In the genomic region with DNA sequence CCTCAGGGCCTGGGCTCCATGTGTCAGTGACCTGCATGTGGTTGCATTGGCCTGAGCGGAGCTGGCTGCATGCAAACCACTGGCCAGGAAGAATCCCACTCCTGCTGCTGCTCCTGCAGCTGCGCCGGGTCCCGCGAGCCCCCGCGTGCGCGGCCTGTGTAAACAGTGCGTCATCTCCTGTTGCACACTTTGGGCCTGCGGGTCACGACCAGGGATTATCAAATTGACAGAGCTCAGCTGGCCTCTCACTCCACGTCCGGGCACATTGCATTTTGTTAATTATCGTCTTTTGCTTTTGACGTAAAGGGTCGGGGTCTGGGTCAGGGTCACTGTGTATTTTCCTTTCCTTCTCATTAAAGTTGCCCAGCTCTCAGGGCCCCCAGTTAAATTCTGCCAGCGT, we compare ENCODE assay signal across 1 cellular context.
TF ChIP-seq lines count a peak whose summit lies in the region.

No MANE protein-coding gene starts in this region.

TF ChIP-seq in HepG2, 621 proteins besides CTCF, POLR2A, EP300 and RAD21 (continued from another document and continues in another):
- TF ChIP-seq ARNT2 (CRISPR knock-in tag; IDR thresholded peaks at IDR 0.05; ENCODE audit: low read depth): 0 out of 2 replicates have a peak, but pooled peaks have one; percentile 44
- TF ChIP-seq MIXL1 (CRISPR knock-in tag; IDR thresholded peaks at IDR 0.05): peak; percentile 79; the same call in 1 of the 2 replicates
- TF ChIP-seq, protein P1, sequence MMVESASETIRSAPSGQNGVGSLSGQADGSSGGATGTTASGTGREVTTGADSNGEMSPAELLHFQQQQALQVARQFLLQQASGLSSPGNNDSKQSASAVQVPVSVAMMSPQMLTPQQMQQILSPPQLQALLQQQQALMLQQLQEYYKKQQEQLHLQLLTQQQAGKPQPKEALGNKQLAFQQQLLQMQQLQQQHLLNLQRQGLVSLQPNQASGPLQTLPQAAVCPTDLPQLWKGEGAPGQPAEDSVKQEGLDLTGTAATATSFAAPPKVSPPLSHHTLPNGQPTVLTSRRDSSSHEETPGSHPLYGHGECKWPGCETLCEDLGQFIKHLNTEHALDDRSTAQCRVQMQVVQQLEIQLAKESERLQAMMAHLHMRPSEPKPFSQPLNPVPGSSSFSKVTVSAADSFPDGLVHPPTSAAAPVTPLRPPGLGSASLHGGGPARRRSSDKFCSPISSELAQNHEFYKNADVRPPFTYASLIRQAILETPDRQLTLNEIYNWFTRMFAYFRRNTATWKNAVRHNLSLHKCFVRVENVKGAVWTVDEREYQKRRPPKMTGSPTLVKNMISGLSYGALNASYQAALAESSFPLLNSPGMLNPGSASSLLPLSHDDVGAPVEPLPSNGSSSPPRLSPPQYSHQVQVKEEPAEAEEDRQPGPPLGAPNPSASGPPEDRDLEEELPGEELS (CRISPR knock-in tag; IDR thresholded peaks at IDR 0.05): peak; percentile 82
- TF ChIP-seq, protein P2, sequence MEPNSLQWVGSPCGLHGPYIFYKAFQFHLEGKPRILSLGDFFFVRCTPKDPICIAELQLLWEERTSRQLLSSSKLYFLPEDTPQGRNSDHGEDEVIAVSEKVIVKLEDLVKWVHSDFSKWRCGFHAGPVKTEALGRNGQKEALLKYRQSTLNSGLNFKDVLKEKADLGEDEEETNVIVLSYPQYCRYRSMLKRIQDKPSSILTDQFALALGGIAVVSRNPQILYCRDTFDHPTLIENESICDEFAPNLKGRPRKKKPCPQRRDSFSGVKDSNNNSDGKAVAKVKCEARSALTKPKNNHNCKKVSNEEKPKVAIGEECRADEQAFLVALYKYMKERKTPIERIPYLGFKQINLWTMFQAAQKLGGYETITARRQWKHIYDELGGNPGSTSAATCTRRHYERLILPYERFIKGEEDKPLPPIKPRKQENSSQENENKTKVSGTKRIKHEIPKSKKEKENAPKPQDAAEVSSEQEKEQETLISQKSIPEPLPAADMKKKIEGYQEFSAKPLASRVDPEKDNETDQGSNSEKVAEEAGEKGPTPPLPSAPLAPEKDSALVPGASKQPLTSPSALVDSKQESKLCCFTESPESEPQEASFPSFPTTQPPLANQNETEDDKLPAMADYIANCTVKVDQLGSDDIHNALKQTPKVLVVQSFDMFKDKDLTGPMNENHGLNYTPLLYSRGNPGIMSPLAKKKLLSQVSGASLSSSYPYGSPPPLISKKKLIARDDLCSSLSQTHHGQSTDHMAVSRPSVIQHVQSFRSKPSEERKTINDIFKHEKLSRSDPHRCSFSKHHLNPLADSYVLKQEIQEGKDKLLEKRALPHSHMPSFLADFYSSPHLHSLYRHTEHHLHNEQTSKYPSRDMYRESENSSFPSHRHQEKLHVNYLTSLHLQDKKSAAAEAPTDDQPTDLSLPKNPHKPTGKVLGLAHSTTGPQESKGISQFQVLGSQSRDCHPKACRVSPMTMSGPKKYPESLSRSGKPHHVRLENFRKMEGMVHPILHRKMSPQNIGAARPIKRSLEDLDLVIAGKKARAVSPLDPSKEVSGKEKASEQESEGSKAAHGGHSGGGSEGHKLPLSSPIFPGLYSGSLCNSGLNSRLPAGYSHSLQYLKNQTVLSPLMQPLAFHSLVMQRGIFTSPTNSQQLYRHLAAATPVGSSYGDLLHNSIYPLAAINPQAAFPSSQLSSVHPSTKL (CRISPR knock-in tag; IDR thresholded peaks at IDR 0.05): peak; percentile 89
- no peak for TF ChIP-seq ZNF577 (CRISPR knock-in tag; IDR thresholded peaks at IDR 0.05; ENCODE audit: borderline replicate concordance, low read depth)
- peak; percentile 69 for TF ChIP-seq HNF4A (CRISPR knock-in tag; IDR thresholded peaks at IDR 0.05)
- TF ChIP-seq ELF3 (CRISPR knock-in tag; IDR thresholded peaks at IDR 0.05): peak; percentile 82
- no peak; the same call in 1 of the 2 replicates for TF ChIP-seq YEATS2 (CRISPR knock-in tag; IDR thresholded peaks at IDR 0.05; ENCODE audit: borderline replicate concordance)
- TF ChIP-seq HCFC1 (IDR thresholded peaks at IDR 0.05; ENCODE audit: low read depth, low read length): no peak
- TF ChIP-seq PHF20 (CRISPR knock-in tag; IDR thresholded peaks at IDR 0.05): no peak
- peak; percentile 88 for TF ChIP-seq HDAC2 (CRISPR knock-in tag; IDR thresholded peaks at IDR 0.05)
- TF ChIP-seq REL (CRISPR knock-in tag; conservative IDR thresholded peaks at IDR 0.05): no peak
- no peak for TF ChIP-seq ATAD3A (CRISPR knock-in tag; IDR thresholded peaks at IDR 0.05)
- TF ChIP-seq ZMYM4 (CRISPR knock-in tag; IDR thresholded peaks at IDR 0.05): peak; percentile 44; the same call in 1 of the 2 replicates
- TF ChIP-seq, protein P3, sequence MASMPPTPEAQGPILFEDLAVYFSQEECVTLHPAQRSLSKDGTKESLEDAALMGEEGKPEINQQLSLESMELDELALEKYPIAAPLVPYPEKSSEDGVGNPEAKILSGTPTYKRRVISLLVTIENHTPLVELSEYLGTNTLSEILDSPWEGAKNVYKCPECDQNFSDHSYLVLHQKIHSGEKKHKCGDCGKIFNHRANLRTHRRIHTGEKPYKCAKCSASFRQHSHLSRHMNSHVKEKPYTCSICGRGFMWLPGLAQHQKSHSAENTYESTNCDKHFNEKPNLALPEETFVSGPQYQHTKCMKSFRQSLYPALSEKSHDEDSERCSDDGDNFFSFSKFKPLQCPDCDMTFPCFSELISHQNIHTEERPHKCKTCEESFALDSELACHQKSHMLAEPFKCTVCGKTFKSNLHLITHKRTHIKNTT (CRISPR knock-in tag; IDR thresholded peaks at IDR 0.05): no peak
- peak; percentile 66 for TF ChIP-seq ZFX (CRISPR knock-in tag; IDR thresholded peaks at IDR 0.05; ENCODE audit: low read depth)
- TF ChIP-seq KDM1A (CRISPR knock-in tag; IDR thresholded peaks at IDR 0.05): no peak
- 0 out of 2 replicates have a peak, but pooled peaks have one; percentile 47 for TF ChIP-seq ZNF589 (CRISPR knock-in tag; conservative IDR thresholded peaks at IDR 0.05)
- TF ChIP-seq ZBTB21 (CRISPR knock-in tag; IDR thresholded peaks at IDR 0.05): no peak
- TF ChIP-seq SRY (CRISPR knock-in tag; IDR thresholded peaks at IDR 0.05): 0 out of 2 replicates have a peak, but pooled peaks have one; percentile 42
- TF ChIP-seq CCAR2 (optimal IDR thresholded peaks at IDR 0.05; ENCODE audit: low read depth, low read length): no peak
- no peak for TF ChIP-seq MXD4 (CRISPR knock-in tag; IDR thresholded peaks at IDR 0.05)
- TF ChIP-seq ZNF563 (CRISPR knock-in tag; IDR thresholded peaks at IDR 0.05): 0 out of 2 replicates have a peak, but pooled peaks have one; percentile 49
- TF ChIP-seq ZMYM2 (CRISPR knock-in tag; IDR thresholded peaks at IDR 0.05): 0 out of 2 replicates have a peak, but pooled peaks have one; percentile 35
- peak; percentile 94 for TF ChIP-seq RARA (CRISPR knock-in tag; IDR thresholded peaks at IDR 0.05)
- no peak for TF ChIP-seq MAFG (CRISPR knock-in tag; IDR thresholded peaks at IDR 0.05)
- TF ChIP-seq SPEN (CRISPR knock-in tag; IDR thresholded peaks at IDR 0.05; ENCODE audit: low read depth): 0 out of 2 replicates have a peak, but pooled peaks have one; percentile 42
- TF ChIP-seq, protein P4, sequence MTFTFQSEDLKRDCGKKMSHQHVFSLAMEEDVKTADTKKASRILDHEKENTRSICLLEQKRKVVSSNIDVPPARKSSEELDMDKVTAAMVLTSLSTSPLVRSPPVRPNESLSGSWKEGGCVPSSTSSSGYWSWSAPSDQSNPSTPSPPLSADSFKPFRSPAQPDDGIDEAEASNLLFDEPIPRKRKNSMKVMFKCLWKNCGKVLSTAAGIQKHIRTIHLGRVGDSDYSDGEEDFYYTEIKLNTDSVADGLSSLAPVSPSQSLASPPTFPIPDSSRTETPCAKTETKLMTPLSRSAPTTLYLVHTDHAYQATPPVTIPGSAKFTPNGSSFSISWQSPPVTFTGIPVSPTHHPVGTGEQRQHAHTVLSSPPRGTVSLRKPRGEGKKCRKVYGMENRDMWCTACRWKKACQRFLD (CRISPR knock-in tag; IDR thresholded peaks at IDR 0.05; ENCODE audit: borderline replicate concordance): no peak
- TF ChIP-seq ATF1 (CRISPR knock-in tag; IDR thresholded peaks at IDR 0.05): no peak
- TF ChIP-seq ZNF850 (CRISPR knock-in tag; conservative IDR thresholded peaks at IDR 0.05): no peak
- no peak for TF ChIP-seq NRL (CRISPR knock-in tag; IDR thresholded peaks at IDR 0.05; ENCODE audit: borderline replicate concordance)
- peak; percentile 38; the same call in 1 of the 3 replicates for TF ChIP-seq MXI1 (IDR thresholded peaks at IDR 0.05; ENCODE audit: borderline replicate concordance, low read depth, low read length)
- no peak for TF ChIP-seq FOXK2 (IDR thresholded peaks at IDR 0.05)
- TF ChIP-seq, protein P5, sequence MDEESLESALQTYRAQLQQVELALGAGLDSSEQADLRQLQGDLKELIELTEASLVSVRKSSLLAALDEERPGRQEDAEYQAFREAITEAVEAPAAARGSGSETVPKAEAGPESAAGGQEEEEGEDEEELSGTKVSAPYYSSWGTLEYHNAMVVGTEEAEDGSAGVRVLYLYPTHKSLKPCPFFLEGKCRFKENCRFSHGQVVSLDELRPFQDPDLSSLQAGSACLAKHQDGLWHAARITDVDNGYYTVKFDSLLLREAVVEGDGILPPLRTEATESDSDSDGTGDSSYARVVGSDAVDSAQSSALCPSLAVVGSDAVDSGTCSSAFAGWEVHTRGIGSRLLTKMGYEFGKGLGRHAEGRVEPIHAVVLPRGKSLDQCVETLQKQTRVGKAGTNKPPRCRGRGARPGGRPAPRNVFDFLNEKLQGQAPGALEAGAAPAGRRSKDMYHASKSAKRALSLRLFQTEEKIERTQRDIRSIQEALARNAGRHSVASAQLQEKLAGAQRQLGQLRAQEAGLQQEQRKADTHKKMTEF (CRISPR knock-in tag; IDR thresholded peaks at IDR 0.05): peak; percentile 34; the same call in 1 of the 2 replicates
- TF ChIP-seq, protein P6, sequence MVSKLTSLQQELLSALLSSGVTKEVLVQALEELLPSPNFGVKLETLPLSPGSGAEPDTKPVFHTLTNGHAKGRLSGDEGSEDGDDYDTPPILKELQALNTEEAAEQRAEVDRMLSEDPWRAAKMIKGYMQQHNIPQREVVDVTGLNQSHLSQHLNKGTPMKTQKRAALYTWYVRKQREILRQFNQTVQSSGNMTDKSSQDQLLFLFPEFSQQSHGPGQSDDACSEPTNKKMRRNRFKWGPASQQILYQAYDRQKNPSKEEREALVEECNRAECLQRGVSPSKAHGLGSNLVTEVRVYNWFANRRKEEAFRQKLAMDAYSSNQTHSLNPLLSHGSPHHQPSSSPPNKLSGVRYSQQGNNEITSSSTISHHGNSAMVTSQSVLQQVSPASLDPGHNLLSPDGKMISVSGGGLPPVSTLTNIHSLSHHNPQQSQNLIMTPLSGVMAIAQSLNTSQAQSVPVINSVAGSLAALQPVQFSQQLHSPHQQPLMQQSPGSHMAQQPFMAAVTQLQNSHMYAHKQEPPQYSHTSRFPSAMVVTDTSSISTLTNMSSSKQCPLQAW (CRISPR knock-in tag; IDR thresholded peaks at IDR 0.05): 0 out of 2 replicates have a peak, but pooled peaks have one; percentile 51
- TF ChIP-seq ZNF546 (CRISPR knock-in tag; conservative IDR thresholded peaks at IDR 0.05): no peak
- no peak for TF ChIP-seq ZSCAN21 (CRISPR knock-in tag; IDR thresholded peaks at IDR 0.05; ENCODE audit: borderline replicate concordance)
- no peak for TF ChIP-seq ZNF724P (CRISPR knock-in tag; IDR thresholded peaks at IDR 0.05; ENCODE audit: borderline replicate concordance)
- TF ChIP-seq MED1 (CRISPR knock-in tag; IDR thresholded peaks at IDR 0.05): peak; percentile 90
- TF ChIP-seq, protein P7, sequence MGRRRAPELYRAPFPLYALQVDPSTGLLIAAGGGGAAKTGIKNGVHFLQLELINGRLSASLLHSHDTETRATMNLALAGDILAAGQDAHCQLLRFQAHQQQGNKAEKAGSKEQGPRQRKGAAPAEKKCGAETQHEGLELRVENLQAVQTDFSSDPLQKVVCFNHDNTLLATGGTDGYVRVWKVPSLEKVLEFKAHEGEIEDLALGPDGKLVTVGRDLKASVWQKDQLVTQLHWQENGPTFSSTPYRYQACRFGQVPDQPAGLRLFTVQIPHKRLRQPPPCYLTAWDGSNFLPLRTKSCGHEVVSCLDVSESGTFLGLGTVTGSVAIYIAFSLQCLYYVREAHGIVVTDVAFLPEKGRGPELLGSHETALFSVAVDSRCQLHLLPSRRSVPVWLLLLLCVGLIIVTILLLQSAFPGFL (CRISPR knock-in tag; IDR thresholded peaks at IDR 0.05): no peak
- TF ChIP-seq HIVEP1 (CRISPR knock-in tag; IDR thresholded peaks at IDR 0.05): peak; percentile 23; the same call in 1 of the 2 replicates
- TF ChIP-seq FOXA3 (CRISPR knock-in tag; IDR thresholded peaks at IDR 0.05): peak; percentile 94
- TF ChIP-seq, protein P8, sequence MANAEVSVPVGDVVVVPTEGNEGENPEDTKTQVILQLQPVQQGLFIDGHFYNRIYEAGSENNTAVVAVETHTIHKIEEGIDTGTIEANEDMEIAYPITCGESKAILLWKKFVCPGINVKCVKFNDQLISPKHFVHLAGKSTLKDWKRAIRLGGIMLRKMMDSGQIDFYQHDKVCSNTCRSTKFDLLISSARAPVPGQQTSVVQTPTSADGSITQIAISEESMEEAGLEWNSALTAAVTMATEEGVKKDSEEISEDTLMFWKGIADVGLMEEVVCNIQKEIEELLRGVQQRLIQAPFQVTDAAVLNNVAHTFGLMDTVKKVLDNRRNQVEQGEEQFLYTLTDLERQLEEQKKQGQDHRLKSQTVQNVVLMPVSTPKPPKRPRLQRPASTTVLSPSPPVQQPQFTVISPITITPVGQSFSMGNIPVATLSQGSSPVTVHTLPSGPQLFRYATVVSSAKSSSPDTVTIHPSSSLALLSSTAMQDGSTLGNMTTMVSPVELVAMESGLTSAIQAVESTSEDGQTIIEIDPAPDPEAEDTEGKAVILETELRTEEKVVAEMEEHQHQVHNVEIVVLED (CRISPR knock-in tag; IDR thresholded peaks at IDR 0.05; ENCODE audit: borderline replicate concordance): peak; percentile 61
- TF ChIP-seq, protein P9, sequence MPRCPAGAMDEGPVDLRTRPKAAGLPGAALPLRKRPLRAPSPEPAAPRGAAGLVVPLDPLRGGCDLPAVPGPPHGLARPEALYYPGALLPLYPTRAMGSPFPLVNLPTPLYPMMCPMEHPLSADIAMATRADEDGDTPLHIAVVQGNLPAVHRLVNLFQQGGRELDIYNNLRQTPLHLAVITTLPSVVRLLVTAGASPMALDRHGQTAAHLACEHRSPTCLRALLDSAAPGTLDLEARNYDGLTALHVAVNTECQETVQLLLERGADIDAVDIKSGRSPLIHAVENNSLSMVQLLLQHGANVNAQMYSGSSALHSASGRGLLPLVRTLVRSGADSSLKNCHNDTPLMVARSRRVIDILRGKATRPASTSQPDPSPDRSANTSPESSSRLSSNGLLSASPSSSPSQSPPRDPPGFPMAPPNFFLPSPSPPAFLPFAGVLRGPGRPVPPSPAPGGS (CRISPR knock-in tag; IDR thresholded peaks at IDR 0.05): 0 out of 2 replicates have a peak, but pooled peaks have one; percentile 49
- no peak for TF ChIP-seq PRPF4 (IDR thresholded peaks at IDR 0.05; ENCODE audit: low read depth, low read length, poor library complexity, severe bottlenecking)
- 0 out of 2 replicates have a peak, but pooled peaks have one; percentile 32 for TF ChIP-seq SP5 (CRISPR knock-in tag; IDR thresholded peaks at IDR 0.05; ENCODE audit: borderline replicate concordance, low read depth)
- 0 out of 2 replicates have a peak, but pooled peaks have one; percentile 16 for TF ChIP-seq GZF1 (CRISPR knock-in tag; IDR thresholded peaks at IDR 0.05)
- 0 out of 2 replicates have a peak, but pooled peaks have one; percentile 32 for TF ChIP-seq ZMAT3 (CRISPR knock-in tag; conservative IDR thresholded peaks at IDR 0.05)
- no peak for TF ChIP-seq ZNF337 (CRISPR knock-in tag; IDR thresholded peaks at IDR 0.05; ENCODE audit: borderline replicate concordance, low read depth)
- TF ChIP-seq ZNF205 (CRISPR knock-in tag; IDR thresholded peaks at IDR 0.05): 0 out of 2 replicates have a peak, but pooled peaks have one; percentile 20
